Comparison of ENCODE assay signal across 19 cellular contexts in the genomic region with DNA sequence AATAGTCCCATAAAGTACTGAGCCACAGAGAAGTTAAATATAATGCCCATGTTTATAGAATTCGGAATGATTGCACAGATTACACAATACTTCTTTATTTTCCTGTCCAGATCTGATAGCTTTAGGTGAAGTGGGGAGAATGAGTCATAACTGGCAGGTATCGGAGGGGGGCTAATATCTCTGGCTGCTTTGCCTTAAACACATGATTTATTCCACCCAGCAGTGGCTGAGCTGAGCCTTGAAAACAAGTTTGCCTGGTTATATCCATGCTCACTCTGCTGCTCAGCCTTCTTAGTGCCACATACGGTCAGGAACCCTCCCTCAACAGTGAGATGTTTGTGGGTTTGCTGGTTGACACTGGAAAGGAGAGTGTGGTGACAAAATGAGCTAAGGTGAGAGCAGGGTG.
DNase-seq lines count a peak whose midpoint lies in the region; ATAC-seq, FAIRE-seq and TF ChIP-seq lines count a peak whose summit lies in the region.
"Had no signal": no experiment of that assay in that cellular context is flagged by ENCODE, and none has a peak within 500 bp of the region (broad histone marks: within the 10 kb centered on the region; RNA-seq: fewer than 3 reads in every experiment).

No MANE protein-coding gene starts in this region.

- BruUV-seq in mammary epithelial cell (replicated peaks; lab: Mats Ljungman, UMichigan) = no TSS peak

- TF ChIP-seq POLR2A in A549 (IDR thresholded peaks at IDR 0.05; ENCODE audit: low read length) = no peak

- POLR2A ChIA-PET in A549 (lab: Yijun Ruan, JAX) = no interaction called here
- POLR2A ChIA-PET in CD8-positive, alpha-beta T cell (lab: Charles Lee) = no interaction called here

- H3K9me3 ChIP-seq in A549 = no peaks in the 10 kb centered on the region
- no peaks in the 10 kb centered on the region for H3K9me3 ChIP-seq in mammary epithelial cell (replicated peaks; ENCODE audit: insufficient read depth, low read length)
- no peaks in the 10 kb centered on the region for H3K9me3 ChIP-seq in lung (ENCODE audit: control insufficient read depth in 2 of 2, insufficient read depth in 1 of 2, low read length in 1 of 2)
- no peaks in the 10 kb centered on the region for H3K9me3 ChIP-seq in CD8-positive, alpha-beta T cell (ENCODE audit: low read length)
- H3K9me3 ChIP-seq: psoas muscle had no signal

- ATAC-seq in A549 = no peak
- peak; percentile 69 for ATAC-seq in lung (ENCODE audit: insufficient read depth, low FRiP score)
- ATAC-seq in omental fat pad (ENCODE audit: low FRiP score) = no peak
- no peak for ATAC-seq in HG02938 (IDR thresholded peaks at IDR 0.05; ENCODE audit: unreplicated experiment)
- ATAC-seq in CD8-positive, alpha-beta T cell = no peak
- ATAC-seq: left cardiac atrium, psoas muscle had no signal

- peak overlapping the region; percentile 68 for H2AFZ ChIP-seq in mammary epithelial cell (ENCODE audit: low read depth, low read length)

- H3K36me3 ChIP-seq in mammary epithelial cell (ENCODE audit: insufficient read depth, low read length) = no peaks in the 10 kb centered on the region
- H3K36me3 ChIP-seq in lung (ENCODE audit: control insufficient read depth in 2 of 2, insufficient read depth in 2 of 2, low read length in 2 of 2) = no peaks in the 10 kb centered on the region
- no peaks in the 10 kb centered on the region for H3K36me3 ChIP-seq in CD8-positive, alpha-beta T cell (ENCODE audit: insufficient read depth, low read length)

- H3K27ac ChIP-seq in A549 = no peak overlapping the region
- H3K27ac ChIP-seq in mammary epithelial cell (ENCODE audit: insufficient read depth, low read depth, low read length) = no peak overlapping the region
- peak overlapping the region in 1 of 2 donors; percentile 13 for H3K27ac ChIP-seq in lung (ENCODE audit: low read depth in 1 of 2, low read length in 1 of 2)
- H3K27ac ChIP-seq in CD8-positive, alpha-beta T cell (ENCODE audit: low read depth, low read length) = no peak overlapping the region
- H3K27ac ChIP-seq: psoas muscle had no signal

- peaks cover 21% of the 10 kb centered on the region for H3K4me1 ChIP-seq in A549
- peaks cover 24% of the 10 kb centered on the region for H3K4me1 ChIP-seq in mammary epithelial cell (ENCODE audit: insufficient read depth, low read length)
- H3K4me1 ChIP-seq in lung (ENCODE audit: control insufficient read depth in 2 of 2, insufficient read depth in 2 of 2, low read length in 2 of 2) = peaks cover 0 to 4% of the 10 kb centered on the region in 2 donors
- no peaks in the 10 kb centered on the region for H3K4me1 ChIP-seq in CD8-positive, alpha-beta T cell (ENCODE audit: insufficient read depth, low read length)
- H3K4me1 ChIP-seq: psoas muscle had no signal

- H3K27ac Mint-ChIP-seq in CD8-positive, alpha-beta T cell = no peak overlapping the region
- H3K27ac Mint-ChIP-seq: CD4-positive, alpha-beta memory T cell had no signal

- in situ Hi-C loops in mammary epithelial cell (cut with MboI; ENCODE audit: low sequenced_read_pairs in 2 of 2) = no loop called here

- CTCF ChIA-PET in A549 (lab: Yijun Ruan, JAX) (interaction anchor here (0.9 to 2.1 kb wide), 3 partner anchors 18 to 67 kb away, joined by 3 to 9 read pairs (median 3); no protein-coding TSS in a partner anchor), mammary epithelial cell (lab: Charles Lee; ENCODE audit: low non-redundant PET) (no interaction called here)
- CTCF ChIA-PET in CD8-positive, alpha-beta T cell (lab: Charles Lee) = interaction anchor here (1.6 kb wide), 1 partner anchor 10 kb away, joined by 4 read pairs; no protein-coding TSS in a partner anchor

- no peak for TF ChIP-seq RAD21 in A549 (conservative IDR thresholded peaks at IDR 0.05 in 1 of 2, IDR thresholded peaks at IDR 0.05 in 1 of 2)

- H3K79me2 ChIP-seq in mammary epithelial cell (ENCODE audit: insufficient read depth, low read length) = no peaks in the 10 kb centered on the region

- H3K4me1 Mint-ChIP-seq in CD8-positive, alpha-beta T cell (ENCODE audit: low read depth) = no peaks in the 10 kb centered on the region
- H3K4me1 Mint-ChIP-seq: CD4-positive, alpha-beta memory T cell had no signal

- FAIRE-seq in A549 (lab: Jason Lieb, UNC) = no peak
- FAIRE-seq: GM18507 had no signal

- no peak for DNase-seq in A549 (ENCODE audit: low read depth in 1 of 2, low spot score in 1 of 2)
- DNase-seq in HT-29 (ENCODE audit: low spot score) = peak; percentile 94
- peak; percentile 89 for DNase-seq in mammary epithelial cell
- DNase-seq in lung (ENCODE audit: low spot score) = peak; percentile 39
- DNase-seq in omental fat pad (ENCODE audit: low spot score) = no peak
- DNase-seq in NCI-H187 (lab: John Stamatoyannopoulos, UW) = no peak
- no peak for DNase-seq in CD8-positive, alpha-beta T cell
- DNase-seq: ACHN; activated effector memory CD4-positive, alpha-beta T cell treated with Interleukin-2 at 50 U/mL for 16 hours; CD4-positive, alpha-beta memory T cell; cortex of kidney; GF-D8; left cardiac atrium; MV-4-11; NCI-H2171 treated with DMSO at 0.1 percent for 48 hours; psoas muscle; substantia nigra had no signal

- dilution Hi-C loops in mammary epithelial cell (cut with HindIII; ENCODE audit: low sequenced_read_pairs) = loop anchor here (5.0 kb wide), 1 partner anchor 34 kb away; no protein-coding TSS in a partner anchor

- no peak for TF ChIP-seq EP300 in A549 (IDR thresholded peaks at IDR 0.05)

- H3K4me3 ChIP-seq in A549 (no peak overlapping the region), mammary epithelial cell (replicated peaks in 1 of 3; ENCODE audit: insufficient read depth in 1 of 3, low read depth in 2 of 3, low read length in 3 of 3) (no peak overlapping the region), lung (no peak overlapping the region)
- H3K4me3 ChIP-seq in CD8-positive, alpha-beta T cell (ENCODE audit: low read depth, low read length) = no peak overlapping the region
- H3K4me3 ChIP-seq: psoas muscle had no signal

- intact Hi-C loops in mammary epithelial cell (cut with micrococcal nuclease) = no loop called here
- intact Hi-C loops in CD8-positive, alpha-beta T cell (cut with DNase I, micrococcal nuclease) = no loop called here

- H3K4me2 ChIP-seq in A549 (peak overlapping the region; percentile 19; the same call in 1 of the 3 replicates), mammary epithelial cell (ENCODE audit: insufficient read depth, low read depth, low read length) (peak overlapping the region; percentile 17)

- WGBS in A549 (ENCODE audit: missing lambda C conversion rate) = 8% methylated on average over 3 of the region's 3 CpGs
- WGBS in mammary epithelial cell (ENCODE audit: low coverage, missing lambda C conversion rate) = 3% methylated on average over 3 of the region's 3 CpGs
- WGBS in lung, 2 donors = 48 to 59% methylated on average over 3 of the region's 3 CpGs

- H3K9ac ChIP-seq in mammary epithelial cell (ENCODE audit: insufficient read depth, low read length) = no peak overlapping the region

- no peak for TF ChIP-seq CTCF in A549 (IDR thresholded peaks at IDR 0.05)
- no peak for TF ChIP-seq CTCF in mammary epithelial cell (conservative IDR thresholded peaks at IDR 0.05 in 1 of 2, IDR thresholded peaks at IDR 0.05 in 1 of 2; ENCODE audit: extremely low read depth in 1 of 2, insufficient read depth in 1 of 2, low read depth in 1 of 2, low read length in 2 of 2)
- no peak for TF ChIP-seq CTCF in lung (IDR thresholded peaks at IDR 0.05; ENCODE audit: control extremely low read depth, extremely low read depth)
- no peak for TF ChIP-seq CTCF in omental fat pad (IDR thresholded peaks at IDR 0.05)
- no peak for TF ChIP-seq CTCF in CD8-positive, alpha-beta T cell (IDR thresholded peaks at IDR 0.05)

- H3K27me3 Mint-ChIP-seq in CD8-positive, alpha-beta T cell (ENCODE audit: low read depth) = peaks cover 11% of the 10 kb centered on the region

- H3K27me3 ChIP-seq in mammary epithelial cell (ENCODE audit: insufficient read depth, low read length) (no peaks in the 10 kb centered on the region), lung (ENCODE audit: control insufficient read depth, insufficient read depth) (no peaks in the 10 kb centered on the region)
- H3K27me3 ChIP-seq in CD8-positive, alpha-beta T cell (ENCODE audit: insufficient read depth, low read length) = no peaks in the 10 kb centered on the region

- no peak overlapping the region for H3K4me3 Mint-ChIP-seq in CD8-positive, alpha-beta T cell
- H3K4me3 Mint-ChIP-seq: CD4-positive, alpha-beta memory T cell had no signal

- no peaks in the 10 kb centered on the region for H3K36me3 Mint-ChIP-seq in CD8-positive, alpha-beta T cell
- H3K36me3 Mint-ChIP-seq: CD4-positive, alpha-beta memory T cell had no signal

- H4K20me1 ChIP-seq in mammary epithelial cell (ENCODE audit: insufficient read depth, low read length) = no peaks in the 10 kb centered on the region

- H3K9me3 Mint-ChIP-seq in CD8-positive, alpha-beta T cell = peaks cover 2% of the 10 kb centered on the region

TF ChIP-seq in A549, 52 proteins besides CTCF, POLR2A, EP300 and RAD21 (continues in another document):
- TF ChIP-seq, protein P1, sequence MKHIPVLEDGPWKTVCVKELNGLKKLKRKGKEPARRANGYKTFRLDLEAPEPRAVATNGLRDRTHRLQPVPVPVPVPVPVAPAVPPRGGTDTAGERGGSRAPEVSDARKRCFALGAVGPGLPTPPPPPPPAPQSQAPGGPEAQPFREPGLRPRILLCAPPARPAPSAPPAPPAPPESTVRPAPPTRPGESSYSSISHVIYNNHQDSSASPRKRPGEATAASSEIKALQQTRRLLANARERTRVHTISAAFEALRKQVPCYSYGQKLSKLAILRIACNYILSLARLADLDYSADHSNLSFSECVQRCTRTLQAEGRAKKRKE (CRISPR knock-in tag; IDR thresholded peaks at IDR 0.05; ENCODE audit: low read depth) = no peak
- TF ChIP-seq ZNF302 (CRISPR knock-in tag; IDR thresholded peaks at IDR 0.05) (no peak), MAFK (IDR thresholded peaks at IDR 0.05; ENCODE audit: partially characterized antibody) (no peak), PBX3 (IDR thresholded peaks at IDR 0.05) (no peak), HOXB13 (CRISPR knock-in tag; IDR thresholded peaks at IDR 0.05; ENCODE audit: low read depth) (no peak), TFCP2L1 (CRISPR knock-in tag; IDR thresholded peaks at IDR 0.05) (no peak), ESRRA (IDR thresholded peaks at IDR 0.05; ENCODE audit: borderline replicate concordance, low read length) (no peak)

Comparison
In these comparisons a context has a peak if more than half of its experiments do, and no peak if none do; other contexts are left out.
1. DNase-seq: peak in HT-29 (single experiment), mammary epithelial cell (single experiment) and lung (single experiment); none in A549 (0 of 2), omental fat pad (single experiment), NCI-H187 (0 of 2) and CD8-positive, alpha-beta T cell (0 of 7).